Comparison of ENCODE assay signal across 2 cellular contexts in the genomic region with DNA sequence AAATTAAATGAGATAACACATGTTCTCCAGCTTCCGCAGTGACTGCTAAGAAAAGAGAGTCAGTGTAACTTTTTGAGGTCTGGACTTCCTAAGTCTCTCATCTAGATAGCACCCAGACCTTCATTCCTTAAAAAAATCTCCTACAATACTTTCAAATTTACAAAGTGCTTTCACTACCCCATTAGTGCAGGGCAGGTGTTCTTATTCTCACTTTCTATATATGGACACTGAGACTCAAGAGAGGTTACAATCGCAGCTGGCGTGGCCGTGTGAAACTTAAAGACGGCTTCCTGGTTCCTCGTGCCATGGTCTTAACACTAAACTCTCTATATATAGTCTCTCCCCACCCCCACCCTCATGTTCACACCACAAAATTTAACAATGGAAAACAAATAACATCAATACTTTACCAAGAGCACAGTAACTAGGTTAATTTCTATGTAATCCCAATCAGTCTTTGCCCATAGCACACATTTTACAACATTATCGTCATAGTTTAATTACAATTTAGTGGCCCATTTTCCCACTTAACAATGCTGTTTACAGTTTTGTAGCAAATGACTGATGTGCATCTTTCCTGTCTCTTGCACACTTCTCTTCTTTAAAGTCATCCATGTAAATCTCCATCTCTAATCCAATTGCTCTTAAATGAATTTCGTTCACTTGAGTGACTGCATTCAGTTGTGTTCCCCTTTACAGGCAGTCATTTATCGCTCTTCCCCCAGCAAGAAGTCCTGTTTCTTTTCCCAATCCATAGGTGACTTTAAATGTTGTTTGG.
TF ChIP-seq lines count a peak whose summit lies in the region.

No MANE protein-coding gene starts in this region.

TF ChIP-seq in SK-N-SH, 30 proteins besides CTCF, POLR2A, EP300 and RAD21 (continued from another document):
- TF ChIP-seq FOSL2 (IDR thresholded peaks at IDR 0.05; ENCODE audit: borderline replicate concordance, low read depth) (no peak), TCF12 (IDR thresholded peaks at IDR 0.05) (no peak), SIN3A (IDR thresholded peaks at IDR 0.05; ENCODE audit: borderline replicate concordance, low read depth, low read length) (no peak), MEF2A (IDR thresholded peaks at IDR 0.05; ENCODE audit: borderline replicate concordance, low read depth) (no peak), POLR2AphosphoS5 (IDR thresholded peaks at IDR 0.05; ENCODE audit: low read depth, low read length) (no peak), RFX5 (IDR thresholded peaks at IDR 0.05; ENCODE audit: low read length) (no peak), RCOR1 (IDR thresholded peaks at IDR 0.05; ENCODE audit: low read length) (no peak)
- TF ChIP-seq, protein P1, sequence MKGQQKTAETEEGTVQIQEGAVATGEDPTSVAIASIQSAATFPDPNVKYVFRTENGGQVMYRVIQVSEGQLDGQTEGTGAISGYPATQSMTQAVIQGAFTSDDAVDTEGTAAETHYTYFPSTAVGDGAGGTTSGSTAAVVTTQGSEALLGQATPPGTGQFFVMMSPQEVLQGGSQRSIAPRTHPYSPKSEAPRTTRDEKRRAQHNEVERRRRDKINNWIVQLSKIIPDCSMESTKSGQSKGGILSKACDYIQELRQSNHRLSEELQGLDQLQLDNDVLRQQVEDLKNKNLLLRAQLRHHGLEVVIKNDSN (IDR thresholded peaks at IDR 0.05; ENCODE audit: borderline replicate concordance, low read depth): no peak
- TF ChIP-seq, protein P2, sequence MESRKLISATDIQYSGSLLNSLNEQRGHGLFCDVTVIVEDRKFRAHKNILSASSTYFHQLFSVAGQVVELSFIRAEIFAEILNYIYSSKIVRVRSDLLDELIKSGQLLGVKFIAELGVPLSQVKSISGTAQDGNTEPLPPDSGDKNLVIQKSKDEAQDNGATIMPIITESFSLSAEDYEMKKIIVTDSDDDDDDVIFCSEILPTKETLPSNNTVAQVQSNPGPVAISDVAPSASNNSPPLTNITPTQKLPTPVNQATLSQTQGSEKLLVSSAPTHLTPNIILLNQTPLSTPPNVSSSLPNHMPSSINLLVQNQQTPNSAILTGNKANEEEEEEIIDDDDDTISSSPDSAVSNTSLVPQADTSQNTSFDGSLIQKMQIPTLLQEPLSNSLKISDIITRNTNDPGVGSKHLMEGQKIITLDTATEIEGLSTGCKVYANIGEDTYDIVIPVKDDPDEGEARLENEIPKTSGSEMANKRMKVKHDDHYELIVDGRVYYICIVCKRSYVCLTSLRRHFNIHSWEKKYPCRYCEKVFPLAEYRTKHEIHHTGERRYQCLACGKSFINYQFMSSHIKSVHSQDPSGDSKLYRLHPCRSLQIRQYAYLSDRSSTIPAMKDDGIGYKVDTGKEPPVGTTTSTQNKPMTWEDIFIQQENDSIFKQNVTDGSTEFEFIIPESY (IDR thresholded peaks at IDR 0.05; ENCODE audit: borderline replicate concordance, low read depth): no peak
TF ChIP-seq in SK-N-SH: peak in this region for 0.

TF ChIP-seq in SK-N-SH treated with all-trans-retinoic acid at 6 μM for 48 hours, 23 proteins besides CTCF, POLR2A, EP300 and RAD21 (continued from another document):
- TF ChIP-seq, protein P3, sequence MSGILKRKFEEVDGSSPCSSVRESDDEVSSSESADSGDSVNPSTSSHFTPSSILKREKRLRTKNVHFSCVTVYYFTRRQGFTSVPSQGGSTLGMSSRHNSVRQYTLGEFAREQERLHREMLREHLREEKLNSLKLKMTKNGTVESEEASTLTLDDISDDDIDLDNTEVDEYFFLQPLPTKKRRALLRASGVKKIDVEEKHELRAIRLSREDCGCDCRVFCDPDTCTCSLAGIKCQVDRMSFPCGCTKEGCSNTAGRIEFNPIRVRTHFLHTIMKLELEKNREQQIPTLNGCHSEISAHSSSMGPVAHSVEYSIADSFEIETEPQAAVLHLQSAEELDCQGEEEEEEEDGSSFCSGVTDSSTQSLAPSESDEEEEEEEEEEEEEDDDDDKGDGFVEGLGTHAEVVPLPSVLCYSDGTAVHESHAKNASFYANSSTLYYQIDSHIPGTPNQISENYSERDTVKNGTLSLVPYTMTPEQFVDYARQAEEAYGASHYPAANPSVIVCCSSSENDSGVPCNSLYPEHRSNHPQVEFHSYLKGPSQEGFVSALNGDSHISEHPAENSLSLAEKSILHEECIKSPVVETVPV (CRISPR knock-in tag; IDR thresholded peaks at IDR 0.05): no peak
- no peak for TF ChIP-seq ARNTL (CRISPR knock-in tag; IDR thresholded peaks at IDR 0.05; ENCODE audit: borderline replicate concordance, low read depth)
- no peak for TF ChIP-seq PPARA (CRISPR knock-in tag; IDR thresholded peaks at IDR 0.05; ENCODE audit: borderline replicate concordance)
- no peak for TF ChIP-seq ZFP30 (CRISPR knock-in tag; IDR thresholded peaks at IDR 0.05)
- TF ChIP-seq TCF4 (CRISPR knock-in tag; IDR thresholded peaks at IDR 0.05; ENCODE audit: borderline replicate concordance): no peak
- TF ChIP-seq, protein P4, sequence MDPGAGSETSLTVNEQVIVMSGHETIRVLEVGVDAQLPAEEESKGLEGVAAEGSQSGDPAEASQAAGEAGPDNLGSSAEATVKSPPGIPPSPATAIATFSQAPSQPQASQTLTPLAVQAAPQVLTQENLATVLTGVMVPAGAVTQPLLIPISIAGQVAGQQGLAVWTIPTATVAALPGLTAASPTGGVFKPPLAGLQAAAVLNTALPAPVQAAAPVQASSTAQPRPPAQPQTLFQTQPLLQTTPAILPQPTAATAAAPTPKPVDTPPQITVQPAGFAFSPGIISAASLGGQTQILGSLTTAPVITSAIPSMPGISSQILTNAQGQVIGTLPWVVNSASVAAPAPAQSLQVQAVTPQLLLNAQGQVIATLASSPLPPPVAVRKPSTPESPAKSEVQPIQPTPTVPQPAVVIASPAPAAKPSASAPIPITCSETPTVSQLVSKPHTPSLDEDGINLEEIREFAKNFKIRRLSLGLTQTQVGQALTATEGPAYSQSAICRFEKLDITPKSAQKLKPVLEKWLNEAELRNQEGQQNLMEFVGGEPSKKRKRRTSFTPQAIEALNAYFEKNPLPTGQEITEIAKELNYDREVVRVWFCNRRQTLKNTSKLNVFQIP (CRISPR knock-in tag; IDR thresholded peaks at IDR 0.05; ENCODE audit: borderline replicate concordance, low read depth): no peak
- no peak for TF ChIP-seq ZC3H10 (CRISPR knock-in tag; IDR thresholded peaks at IDR 0.05)
- no peak for TF ChIP-seq ZFP3 (CRISPR knock-in tag; IDR thresholded peaks at IDR 0.05)
- TF ChIP-seq, protein P5, sequence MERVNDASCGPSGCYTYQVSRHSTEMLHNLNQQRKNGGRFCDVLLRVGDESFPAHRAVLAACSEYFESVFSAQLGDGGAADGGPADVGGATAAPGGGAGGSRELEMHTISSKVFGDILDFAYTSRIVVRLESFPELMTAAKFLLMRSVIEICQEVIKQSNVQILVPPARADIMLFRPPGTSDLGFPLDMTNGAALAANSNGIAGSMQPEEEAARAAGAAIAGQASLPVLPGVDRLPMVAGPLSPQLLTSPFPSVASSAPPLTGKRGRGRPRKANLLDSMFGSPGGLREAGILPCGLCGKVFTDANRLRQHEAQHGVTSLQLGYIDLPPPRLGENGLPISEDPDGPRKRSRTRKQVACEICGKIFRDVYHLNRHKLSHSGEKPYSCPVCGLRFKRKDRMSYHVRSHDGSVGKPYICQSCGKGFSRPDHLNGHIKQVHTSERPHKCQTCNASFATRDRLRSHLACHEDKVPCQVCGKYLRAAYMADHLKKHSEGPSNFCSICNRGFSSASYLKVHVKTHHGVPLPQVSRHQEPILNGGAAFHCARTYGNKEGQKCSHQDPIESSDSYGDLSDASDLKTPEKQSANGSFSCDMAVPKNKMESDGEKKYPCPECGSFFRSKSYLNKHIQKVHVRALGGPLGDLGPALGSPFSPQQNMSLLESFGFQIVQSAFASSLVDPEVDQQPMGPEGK (CRISPR knock-in tag; IDR thresholded peaks at IDR 0.05; ENCODE audit: borderline replicate concordance): no peak
- TF ChIP-seq BACH2 (CRISPR knock-in tag; IDR thresholded peaks at IDR 0.05; ENCODE audit: borderline replicate concordance): no peak
- TF ChIP-seq TOX (CRISPR knock-in tag; IDR thresholded peaks at IDR 0.05; ENCODE audit: borderline replicate concordance): no peak
- TF ChIP-seq OSR1 (CRISPR knock-in tag; IDR thresholded peaks at IDR 0.05): no peak
